16 cellular contexts compared by ENCODE assay signal in genomic region chr10:115903845-115904244, GRCh38.
DNase-seq lines count a peak whose midpoint lies in the region; ATAC-seq and TF ChIP-seq lines count a peak whose summit lies in the region.
"Had no signal": no experiment of that assay in that cellular context is flagged by ENCODE, and none has a peak within 500 bp of the region (broad histone marks: within the 10 kb centered on the region; RNA-seq: fewer than 3 reads in every experiment).

No MANE protein-coding gene starts in this region.

- TF ChIP-seq EP300 in tibial nerve (IDR thresholded peaks at IDR 0.05), result no peak

- peaks cover 4% of the 10 kb centered on the region for H3K9me3 Mint-ChIP-seq in endodermal cell
- H3K9me3 Mint-ChIP-seq: CD8-positive, alpha-beta T cell had no signal

- no peak overlapping the region for H3K4me3 ChIP-seq in Loucy (ENCODE audit: low read length, poor library complexity, severe bottlenecking)
- no peak overlapping the region for H3K4me3 ChIP-seq in endodermal cell (ENCODE audit: low read length)
- H3K4me3 ChIP-seq in tibial nerve, result no peak overlapping the region
- H3K4me3 ChIP-seq: A549 had no signal

- H3K4me1 ChIP-seq in Loucy (ENCODE audit: insufficient read depth, low read length, poor library complexity, severe bottlenecking), result peaks cover 51% of the 10 kb centered on the region
- no peaks in the 10 kb centered on the region for H3K4me1 ChIP-seq in endodermal cell (ENCODE audit: control insufficient read depth, insufficient read depth, low read length)
- H3K4me1 ChIP-seq in tibial nerve, result no peaks in the 10 kb centered on the region
- H3K4me1 ChIP-seq: A549 had no signal

- H2AFZ ChIP-seq in Loucy (ENCODE audit: low read length), result 0 out of 2 replicates have a peak overlapping the region, but pooled peaks have one; percentile 28

- H3K27ac Mint-ChIP-seq in endodermal cell, result no peak overlapping the region
- H3K27ac Mint-ChIP-seq: CD14-positive monocyte; CD8-positive, alpha-beta T cell had no signal

- no peaks in the 10 kb centered on the region for H3F3A ChIP-seq in Loucy (ENCODE audit: low read depth)

- peaks cover 13% of the 10 kb centered on the region for H3K4me1 Mint-ChIP-seq in endodermal cell
- H3K4me1 Mint-ChIP-seq: CD14-positive monocyte, IgD-negative memory B cell had no signal

- no peaks in the 10 kb centered on the region for H4K20me1 ChIP-seq in Loucy (ENCODE audit: insufficient read depth, low read length, poor library complexity, severe bottlenecking)

- no peak overlapping the region for H3K4me3 Mint-ChIP-seq in endodermal cell
- H3K4me3 Mint-ChIP-seq: CD14-positive monocyte; CD8-positive, alpha-beta T cell; IgD-negative memory B cell had no signal

- H3K4me2 ChIP-seq in Loucy (ENCODE audit: low read depth, low read length, poor library complexity, severe bottlenecking), result peak overlapping the region; percentile 18
- H3K4me2 ChIP-seq: A549 had no signal

- DNase-seq in endodermal cell (no peak), left lobe of liver (ENCODE audit: low spot score) (no peak), dermis blood vessel endothelial cell (no peak), tibial nerve (ENCODE audit: low spot score in 2 of 2) (no peak)
- DNase-seq in stimulated activated CD4-positive, alpha-beta T cell treated with anti-CD3 and anti-CD28 coated beads, Interleukin-2, amount 100 ng/mL, for 48 hours, result no peak
- DNase-seq: CD8-positive, alpha-beta T cell; COR-L47; DMS153; DND-41; GDM1; H7 had no signal

- no peaks in the 10 kb centered on the region for H3K36me3 Mint-ChIP-seq in endodermal cell (ENCODE audit: low read depth)
- H3K36me3 Mint-ChIP-seq: CD14-positive monocyte; CD8-positive, alpha-beta T cell; IgD-negative memory B cell had no signal

- H3K9me2 ChIP-seq in Loucy (replicated peaks; ENCODE audit: low read depth, low read length), result no peaks in the 10 kb centered on the region

- no peak for TF ChIP-seq POLR2A in tibial nerve (IDR thresholded peaks at IDR 0.05)

- WGBS in endodermal cell (ENCODE audit: insufficient coverage in 1 of 2, insufficient read length in 1 of 2), 2 experiments, result 86 to 100% methylated on average over 2 to 3 of the region's 3 CpGs
- 90 to 93% methylated on average over 3 of the region's 3 CpGs for WGBS in tibial nerve, 2 donors

- ATAC-seq in left lobe of liver, result peak; percentile 28
- ATAC-seq in GM21717 (IDR thresholded peaks at IDR 0.05; ENCODE audit: unreplicated experiment), result no peak
- ATAC-seq: A549; CD8-positive, alpha-beta T cell had no signal

- H3K9me3 ChIP-seq in Loucy (ENCODE audit: insufficient read depth, low read depth, low read length) (no peaks in the 10 kb centered on the region), endodermal cell (ENCODE audit: control insufficient read depth, low read length) (no peaks in the 10 kb centered on the region), tibial nerve (no peaks in the 10 kb centered on the region)
- H3K9me3 ChIP-seq: A549 had no signal

- TF ChIP-seq CTCF in Loucy (conservative IDR thresholded peaks at IDR 0.05; ENCODE audit: low read length) (peak; percentile 49), endodermal cell (conservative IDR thresholded peaks at IDR 0.05) (peak; percentile 32), tibial nerve (IDR thresholded peaks at IDR 0.05) (no peak)

- H3K36me3 ChIP-seq in Loucy (ENCODE audit: insufficient read depth, low read length) (no peaks in the 10 kb centered on the region), endodermal cell (ENCODE audit: control insufficient read depth, insufficient read depth, low read length) (no peaks in the 10 kb centered on the region), tibial nerve (no peaks in the 10 kb centered on the region)

- no peaks in the 10 kb centered on the region for H3K79me2 ChIP-seq in Loucy (ENCODE audit: insufficient read depth, low read length)

- H3K27ac ChIP-seq in endodermal cell (ENCODE audit: low read depth, low read length), result no peak overlapping the region
- no peak overlapping the region for H3K27ac ChIP-seq in tibial nerve
- H3K27ac ChIP-seq: A549 had no signal

- no peaks in the 10 kb centered on the region for H3K27me3 Mint-ChIP-seq in endodermal cell (ENCODE audit: insufficient read depth)
- H3K27me3 Mint-ChIP-seq: IgD-negative memory B cell had no signal

- H3K27me3 ChIP-seq in Loucy (ENCODE audit: insufficient read depth, low read length, poor library complexity, severe bottlenecking) (no peaks in the 10 kb centered on the region), endodermal cell (ENCODE audit: control insufficient read depth, insufficient read depth, low read length, poor library complexity, severe bottlenecking) (no peaks in the 10 kb centered on the region), tibial nerve (no peaks in the 10 kb centered on the region)

- peak overlapping the region; percentile 33 for H3K9ac ChIP-seq in Loucy (ENCODE audit: low read depth, low read length, poor library complexity, severe bottlenecking)
- H3K9ac ChIP-seq in endodermal cell (ENCODE audit: extremely low read depth, low read length, poor library complexity, severe bottlenecking), result no peak overlapping the region

Comparison
In these comparisons a context has a peak if more than half of its experiments do, and no peak if none do; other contexts are left out.
1. CTCF ChIP-seq: peak in Loucy (single experiment) and endodermal cell (single experiment); none in tibial nerve (0 of 5).